In genomic region chr4:41561241-41561640, GRCh38 we compare ENCODE assay signal across 23 cellular contexts. TPM values are rescaled to one million over a fixed set of nuclear protein-coding genes. Genes with fewer than 3 reads are reported as not detected.
"Had no signal": no experiment of that assay in that cellular context is flagged by ENCODE, and none has a peak within 500 bp of the region (broad histone marks: within the 10 kb centered on the region; RNA-seq: fewer than 3 reads in every experiment).

No MANE protein-coding gene starts in this region.

- H3K9me3 Mint-ChIP-seq: activated CD8-positive, alpha-beta T cell treated with anti-CD3 and anti-CD28 coated beads for 36 hours; activated naive CD4-positive, alpha-beta T cell treated with anti-CD3 and anti-CD28 coated beads, Interleukin-2, amount 10 ng/mL, durations not matched to agents 7 days and 5 days; activated naive CD8-positive, alpha-beta T cell treated with anti-CD3 and anti-CD28 coated beads for 36 hours; activated T-helper 2 cell treated with anti-CD3 and anti-CD28 coated beads, Interferon-gamma antibody, Interleukin-2, Interleukin-4, amounts not matched to agents 10 μg/mL and 5 μg/mL and 100 μg/mL, durations not matched to agents 14 hours and 24 hours and 36 hours had no signal

- H3K27me3 Mint-ChIP-seq: activated naive CD4-positive, alpha-beta T cell treated with anti-CD3 and anti-CD28 coated beads, Interleukin-2, amount 10 ng/mL, durations not matched to agents 7 days and 5 days had no signal

- H3K9me3 ChIP-seq: Peyer's patch, SJCRH30, SK-N-SH had no signal

- H3K27me3 ChIP-seq: Peyer's patch, SJCRH30 had no signal

- ATAC-seq: activated CD8-positive, alpha-beta T cell treated with anti-CD3 and anti-CD28 coated beads for 36 hours; activated T-cell treated with anti-CD3 and anti-CD28 coated beads, Interleukin-2, amount 50 U/mL, for 72 hours had no signal

- H3K36me3 Mint-ChIP-seq: activated naive CD4-positive, alpha-beta T cell treated with anti-CD3 and anti-CD28 coated beads, Interleukin-2, amount 10 ng/mL, durations not matched to agents 7 days and 5 days; activated naive CD8-positive, alpha-beta T cell treated with anti-CD3 and anti-CD28 coated beads for 36 hours had no signal

- H3K9ac ChIP-seq: SK-N-SH had no signal

- H3K4me3 Mint-ChIP-seq: activated CD8-positive, alpha-beta T cell treated with anti-CD3 and anti-CD28 coated beads for 36 hours; activated naive CD4-positive, alpha-beta T cell treated with anti-CD3 and anti-CD28 coated beads, Interleukin-2, amount 10 ng/mL, durations not matched to agents 7 days and 5 days; activated naive CD8-positive, alpha-beta T cell treated with anti-CD3 and anti-CD28 coated beads for 36 hours; activated T-cell treated with anti-CD3 and anti-CD28 coated beads, Interleukin-2, amount 50 U/mL, for 72 hours had no signal

- H3K27ac Mint-ChIP-seq: activated CD8-positive, alpha-beta T cell treated with anti-CD3 and anti-CD28 coated beads for 36 hours; activated naive CD4-positive, alpha-beta T cell treated with anti-CD3 and anti-CD28 coated beads, Interleukin-2, amount 10 ng/mL, durations not matched to agents 7 days and 5 days; activated naive CD8-positive, alpha-beta T cell treated with anti-CD3 and anti-CD28 coated beads for 36 hours; activated T-cell treated with anti-CD3 and anti-CD28 coated beads, Interleukin-2, amount 50 U/mL, for 72 hours; activated T-helper 2 cell treated with anti-CD3 and anti-CD28 coated beads, Interferon-gamma antibody, Interleukin-2, Interleukin-4, amounts not matched to agents 10 μg/mL and 5 μg/mL and 100 μg/mL, durations not matched to agents 14 hours and 24 hours and 36 hours had no signal

- H3K36me3 ChIP-seq: Peyer's patch, SJCRH30, WERI-Rb-1 had no signal

- H3K27ac ChIP-seq: Peyer's patch, RWPE1, SJCRH30, WERI-Rb-1 had no signal

- H3K4me3 ChIP-seq: Peyer's patch, SJCRH30 had no signal

- H3K4me1 ChIP-seq: Peyer's patch, SJCRH30 had no signal

- H3K4me2 ChIP-seq: SK-N-SH had no signal

- H3K4me1 Mint-ChIP-seq: activated naive CD4-positive, alpha-beta T cell treated with anti-CD3 and anti-CD28 coated beads, Interleukin-2, amount 10 ng/mL, durations not matched to agents 7 days and 5 days; activated naive CD8-positive, alpha-beta T cell treated with anti-CD3 and anti-CD28 coated beads for 36 hours had no signal

- DNase-seq: activated CD4-positive, alpha-beta T cell treated with anti-CD3 and anti-CD28 coated beads for 4 hours; activated CD8-positive, alpha-beta memory T cell treated with anti-CD3 and anti-CD28 coated beads, Interleukin-2, amount 50 U/mL, for 4 hours; activated CD8-positive, alpha-beta T cell treated with anti-CD3 and anti-CD28 coated beads for 36 hours; activated gamma-delta T cell treated with Interleukin-2 at 50 U/mL for 16 hours; activated naive CD4-positive, alpha-beta T cell treated with anti-CD3 and anti-CD28 coated beads, Interleukin-2, amount 10 ng/mL, durations not matched to agents 7 days and 5 days; activated naive CD8-positive, alpha-beta T cell treated with anti-CD3 and anti-CD28 coated beads for 36 hours; activated T-cell treated with anti-CD3 and anti-CD28 coated beads, Interleukin-2, amount 50 U/mL, for 72 hours; anterior cingulate cortex; NCI-H1105 treated with DMSO at 0.1 percent for 48 hours; NCI-H1436 treated with DMSO at 0.1 percent for 48 hours; NCI-H187 treated with DMSO at 0.1 percent for 48 hours; NCI-H2081 treated with DMSO at 0.1 percent for 48 hours; NCI-H446; NCI-H524; Peyer's patch; Right ventricle myocardium superior; SJCRH30; SK-N-SH; T-helper 1 cell; WERI-Rb-1 had no signal

RNA-seq across cellular contexts. Expression of gene LIMCH1, which starts 23.3 kb away (rescaled TPM):
- total RNA-seq: activated CD8-positive, alpha-beta T cell treated with anti-CD3 and anti-CD28 coated beads for 36 hours; activated naive CD8-positive, alpha-beta T cell treated with anti-CD3 and anti-CD28 coated beads for 36 hours; activated T-cell treated with anti-CD3 and anti-CD28 coated beads, Interleukin-2, amount 50 U/mL, for 72 hours; activated T-helper 2 cell treated with anti-CD3 and anti-CD28 coated beads, Interferon-gamma antibody, Interleukin-2, Interleukin-4, amounts not matched to agents 10 μg/mL and 5 μg/mL and 100 μg/mL, durations not matched to agents 14 hours and 24 hours and 36 hours; T-helper 2 cell treated with Interferon-gamma antibody and Interleukin-4, amounts not matched to agents 100 ng/mL and 5 ng/mL, for 36 hours had no signal
